ENCODE assay signal across 8 cellular contexts in the genomic region with DNA sequence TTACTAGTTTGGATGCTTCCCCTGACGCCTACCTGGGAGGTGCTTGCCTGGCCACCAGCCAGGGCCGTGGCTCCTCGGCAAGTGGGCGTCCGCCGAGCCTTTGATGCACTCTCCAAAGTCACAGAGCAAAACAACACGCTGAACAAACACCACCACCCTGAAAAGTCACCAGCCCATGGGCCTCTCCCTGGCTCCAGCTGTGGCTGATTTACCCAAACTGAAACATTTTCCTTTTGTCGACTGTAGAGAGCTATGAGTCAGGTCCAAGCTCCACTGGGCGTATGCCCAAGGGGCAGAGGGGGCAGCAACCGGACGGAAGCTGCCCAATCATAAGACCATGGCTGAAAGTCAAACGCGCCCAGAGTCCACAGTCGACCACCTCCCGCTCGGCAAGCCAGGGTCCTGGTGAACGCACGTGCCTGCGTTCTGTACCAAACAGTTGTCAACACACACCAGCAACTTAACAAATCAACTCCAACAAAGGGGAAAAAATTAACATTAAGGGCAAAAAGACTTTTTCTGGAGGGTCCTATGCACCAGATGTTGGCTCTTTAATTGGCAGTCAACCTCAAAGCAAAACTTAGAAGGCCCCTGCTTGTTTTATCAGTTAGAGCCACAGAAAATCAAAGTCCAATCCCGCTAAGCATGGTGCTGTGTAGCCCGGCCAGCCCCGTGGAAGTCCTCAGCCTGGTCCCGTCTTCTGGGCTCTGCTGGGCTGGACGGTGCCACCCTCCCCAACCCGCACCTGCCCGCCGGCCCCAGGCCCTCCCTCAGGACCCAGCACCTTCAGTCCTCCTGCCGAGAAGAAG. TPM values are rescaled to one million over a fixed set of nuclear protein-coding genes. Genes with fewer than 3 reads are reported as not detected.
A peak's percentile ranks its signal among the peaks of the same experiment; 100 is the strongest.
DNase-seq lines count a peak whose midpoint lies in the region; ATAC-seq, FAIRE-seq and TF ChIP-seq lines count a peak whose summit lies in the region.

No MANE protein-coding gene starts in this region.

- no peak for FAIRE-seq in H54 (lab: Jason Lieb, UNC)

- peaks cover 13% of the 10 kb centered on the region for H3K4me1 Mint-ChIP-seq in activated T-helper 1 cell treated with anti-CD3 and anti-CD28 coated beads, Interleukin-12 subunit alpha, Interleukin-12 subunit beta, Interleukin-2, Interleukin-4 antibody, amounts not matched to agents 30 ng/mL and 10 ng/mL and 1 ng/mL, durations not matched to agents 14 hours and 24 hours and 36 hours (ENCODE audit: low read depth)

- intact Hi-C loops in activated T-helper 1 cell treated with anti-CD3 and anti-CD28 coated beads, Interleukin-12 subunit alpha, Interleukin-12 subunit beta, Interleukin-2, Interleukin-4 antibody, amounts not matched to agents 30 ng/mL and 10 ng/mL and 1 ng/mL, durations not matched to agents 14 hours and 24 hours and 36 hours (cut with micrococcal nuclease): no loop called here

- peak overlapping the region; percentile 44 for H3K9ac ChIP-seq in NT2/D1 (ENCODE audit: insufficient read length, low read depth)

- no peak for TF ChIP-seq CTCF in fibroblast of pulmonary artery (IDR thresholded peaks at IDR 0.05; ENCODE audit: low read length, missing control alignments)
- TF ChIP-seq CTCF in BE2C (IDR thresholded peaks at IDR 0.05; ENCODE audit: low read depth, low read length): no peak

- ATAC-seq in stimulated activated naive CD8-positive, alpha-beta T cell treated with anti-CD3 and anti-CD28 coated beads, Interleukin-15, Interleukin-2, amounts not matched to agents 100 U/mL and 50 U/mL, for 24 hours: peak; percentile 11

- H3K9me3 Mint-ChIP-seq in activated T-helper 1 cell treated with anti-CD3 and anti-CD28 coated beads, Interleukin-12 subunit alpha, Interleukin-12 subunit beta, Interleukin-2, Interleukin-4 antibody, amounts not matched to agents 30 ng/mL and 10 ng/mL and 1 ng/mL, durations not matched to agents 14 hours and 24 hours and 36 hours: no peaks in the 10 kb centered on the region

- H3K27me3 ChIP-seq in NT2/D1 (ENCODE audit: insufficient read depth, insufficient read length): no peaks in the 10 kb centered on the region
- H3K27me3 ChIP-seq in BE2C: no peaks in the 10 kb centered on the region

- peak; percentile 87 for DNase-seq in H54 (ENCODE audit: insufficient read length, low spot score)
- DNase-seq in NT2/D1 (ENCODE audit: low read depth, low spot score): no peak
- DNase-seq in fibroblast of pulmonary artery (ENCODE audit: low read depth): peak; percentile 76
- peak; percentile 37 for DNase-seq in stimulated activated naive CD8-positive, alpha-beta T cell treated with anti-CD3 and anti-CD28 coated beads, Interleukin-15, Interleukin-2, amounts not matched to agents 100 U/mL and 50 U/mL, for 24 hours
- no peak for DNase-seq in NCI-H524 (lab: John Stamatoyannopoulos, UW)
- no peak for DNase-seq in UCSD-AML1 (lab: John Stamatoyannopoulos, UW; ENCODE audit: unreplicated experiment)
- DNase-seq in BE2C: no peak
- no peak for DNase-seq in activated T-helper 1 cell treated with anti-CD3 and anti-CD28 coated beads, Interleukin-12 subunit alpha, Interleukin-12 subunit beta, Interleukin-2, Interleukin-4 antibody, amounts not matched to agents 30 ng/mL and 10 ng/mL and 1 ng/mL, durations not matched to agents 14 hours and 24 hours and 36 hours (ENCODE audit: low spot score)

- no peaks in the 10 kb centered on the region for H3K9me3 ChIP-seq in NT2/D1 (ENCODE audit: insufficient read depth, low read length)
- no peaks in the 10 kb centered on the region for H3K9me3 ChIP-seq in BE2C

- H3K4me3 Mint-ChIP-seq in activated T-helper 1 cell treated with anti-CD3 and anti-CD28 coated beads, Interleukin-12 subunit alpha, Interleukin-12 subunit beta, Interleukin-2, Interleukin-4 antibody, amounts not matched to agents 30 ng/mL and 10 ng/mL and 1 ng/mL, durations not matched to agents 14 hours and 24 hours and 36 hours: no peak overlapping the region

- no peaks in the 10 kb centered on the region for H3K36me3 Mint-ChIP-seq in activated T-helper 1 cell treated with anti-CD3 and anti-CD28 coated beads, Interleukin-12 subunit alpha, Interleukin-12 subunit beta, Interleukin-2, Interleukin-4 antibody, amounts not matched to agents 30 ng/mL and 10 ng/mL and 1 ng/mL, durations not matched to agents 14 hours and 24 hours and 36 hours (ENCODE audit: low read depth)

- no peaks in the 10 kb centered on the region for H3K27me3 Mint-ChIP-seq in activated T-helper 1 cell treated with anti-CD3 and anti-CD28 coated beads, Interleukin-12 subunit alpha, Interleukin-12 subunit beta, Interleukin-2, Interleukin-4 antibody, amounts not matched to agents 30 ng/mL and 10 ng/mL and 1 ng/mL, durations not matched to agents 14 hours and 24 hours and 36 hours (ENCODE audit: insufficient read depth)

- H3K4me3 ChIP-seq in NT2/D1 (ENCODE audit: insufficient read length, low read depth) (no peak overlapping the region), fibroblast of pulmonary artery (replicated peaks; ENCODE audit: low read depth, low read length) (no peak overlapping the region), BE2C (ENCODE audit: low read depth, low read length) (no peak overlapping the region)

- H3K27ac Mint-ChIP-seq in activated T-helper 1 cell treated with anti-CD3 and anti-CD28 coated beads, Interleukin-12 subunit alpha, Interleukin-12 subunit beta, Interleukin-2, Interleukin-4 antibody, amounts not matched to agents 30 ng/mL and 10 ng/mL and 1 ng/mL, durations not matched to agents 14 hours and 24 hours and 36 hours: no peak overlapping the region

- no peak for TF ChIP-seq POLR2A in H54 (IDR thresholded peaks at IDR 0.05; ENCODE audit: low read depth, low read length)

- H3K4me1 ChIP-seq in NT2/D1 (ENCODE audit: insufficient read depth, insufficient read length): peaks cover 39% of the 10 kb centered on the region
- peaks cover 49% of the 10 kb centered on the region for H3K4me1 ChIP-seq in BE2C

- H3K36me3 ChIP-seq in NT2/D1 (ENCODE audit: insufficient read depth, insufficient read length, low read length) (peaks cover 10% of the 10 kb centered on the region), BE2C (no peaks in the 10 kb centered on the region)

RNA-seq across cellular contexts. Expression of gene TBC1D16, which starts 47.3 kb away (rescaled TPM):
- 6.8 TPM for polyA plus RNA-seq in BE2C (2012; ENCODE audit: insufficient read depth, insufficient read length, low read depth)
- total RNA-seq in activated T-helper 1 cell treated with anti-CD3 and anti-CD28 coated beads, Interleukin-12 subunit alpha, Interleukin-12 subunit beta, Interleukin-2, Interleukin-4 antibody, amounts not matched to agents 30 ng/mL and 10 ng/mL and 1 ng/mL, durations not matched to agents 14 hours and 24 hours and 36 hours: 1.8 and 1.9 TPM in 2 replicates

RNA-seq across cellular contexts. Expression of gene CCDC40, which starts 48.1 kb away (rescaled TPM):
- polyA plus RNA-seq in BE2C (2012; ENCODE audit: insufficient read depth, insufficient read length, low read depth): 6.0 TPM
- 0.15 and 0.16 TPM in 2 replicates for total RNA-seq in activated T-helper 1 cell treated with anti-CD3 and anti-CD28 coated beads, Interleukin-12 subunit alpha, Interleukin-12 subunit beta, Interleukin-2, Interleukin-4 antibody, amounts not matched to agents 30 ng/mL and 10 ng/mL and 1 ng/mL, durations not matched to agents 14 hours and 24 hours and 36 hours

Comparison
In these comparisons a context has a peak if more than half of its experiments do, and no peak if none do; other contexts are left out.
1. DNase-seq: peak in H54 (single experiment), fibroblast of pulmonary artery (single experiment) and stimulated activated naive CD8-positive, alpha-beta T cell treated with anti-CD3 and anti-CD28 coated beads, Interleukin-15, Interleukin-2, amounts not matched to agents 100 U/mL and 50 U/mL, for 24 hours (single experiment); none in NT2/D1 (single experiment), NCI-H524 (0 of 2), UCSD-AML1 (single experiment), BE2C (single experiment) and activated T-helper 1 cell treated with anti-CD3 and anti-CD28 coated beads, Interleukin-12 subunit alpha, Interleukin-12 subunit beta, Interleukin-2, Interleukin-4 antibody, amounts not matched to agents 30 ng/mL and 10 ng/mL and 1 ng/mL, durations not matched to agents 14 hours and 24 hours and 36 hours (single experiment).